1 cellular context compared by ENCODE assay signal in genomic region chr9:128191406-128192046, GRCh38.
TF ChIP-seq lines count a peak whose summit lies in the region.

CIZ1 (minus strand) TSS chr9:128191572; CDS start chr9:128190857, 715 bp downstream.

TF ChIP-seq in HepG2, 621 proteins besides CTCF, POLR2A, EP300 and RAD21 (continued from another document and continues in another):
- TF ChIP-seq SNAPC4 (CRISPR knock-in tag; IDR thresholded peaks at IDR 0.05) (no peak), ZFP90 (CRISPR knock-in tag; IDR thresholded peaks at IDR 0.05; ENCODE audit: borderline replicate concordance) (no peak), ATF5 (CRISPR knock-in tag; IDR thresholded peaks at IDR 0.05; ENCODE audit: low read depth) (no peak), LCORL (IDR thresholded peaks at IDR 0.05) (no peak), LCORL (CRISPR knock-in tag; IDR thresholded peaks at IDR 0.05) (peak; percentile 68), ZHX2 (IDR thresholded peaks at IDR 0.05; ENCODE audit: low read depth) (peak; percentile 30; the same call in 1 of the 2 replicates), ZHX2 (CRISPR knock-in tag; IDR thresholded peaks at IDR 0.05; ENCODE audit: borderline replicate concordance) (no peak), GZF1 (CRISPR knock-in tag; IDR thresholded peaks at IDR 0.05) (no peak), MXD1 (CRISPR knock-in tag; IDR thresholded peaks at IDR 0.05) (no peak; the same call in 1 of the 2 replicates), HNRNPK (IDR thresholded peaks at IDR 0.05; ENCODE audit: low read depth, low read length, poor library complexity, severe bottlenecking) (peak; percentile 49), GRHL1 (CRISPR knock-in tag; conservative IDR thresholded peaks at IDR 0.05) (no peak), ZNF530 (CRISPR knock-in tag; IDR thresholded peaks at IDR 0.05; ENCODE audit: low read depth) (no peak), GABPB1 (CRISPR knock-in tag; IDR thresholded peaks at IDR 0.05) (peak; percentile 88), ZNF34 (CRISPR knock-in tag; IDR thresholded peaks at IDR 0.05; ENCODE audit: borderline replicate concordance) (no peak; the same call in 1 of the 2 replicates), ZNF318 (CRISPR knock-in tag; IDR thresholded peaks at IDR 0.05) (no peak), HMGA1 (CRISPR knock-in tag; conservative IDR thresholded peaks at IDR 0.05) (no peak), ZSCAN22 (CRISPR knock-in tag; IDR thresholded peaks at IDR 0.05) (no peak), SMARCE1 (IDR thresholded peaks at IDR 0.05; ENCODE audit: borderline replicate concordance) (no peak), PHF20 (CRISPR knock-in tag; IDR thresholded peaks at IDR 0.05) (peak; percentile 80), ZNF510 (CRISPR knock-in tag; IDR thresholded peaks at IDR 0.05; ENCODE audit: low read depth) (no peak), HNF1A (IDR thresholded peaks at IDR 0.05; ENCODE audit: low read depth) (no peak), HNF1A (CRISPR knock-in tag; IDR thresholded peaks at IDR 0.05; ENCODE audit: borderline replicate concordance) (no peak)
